In genomic region chr11:119091966-119092879, GRCh38 we compare ENCODE assay signal across 10 cellular contexts. TPM values are rescaled to one million over a fixed set of nuclear protein-coding genes. Genes with fewer than 3 reads are reported as not detected.
DNase-seq lines count a peak whose midpoint lies in the region; ATAC-seq and TF ChIP-seq lines count a peak whose summit lies in the region.
"Had no signal": no experiment of that assay in that cellular context is flagged by ENCODE, and none has a peak within 500 bp of the region (broad histone marks: within the 10 kb centered on the region; RNA-seq: fewer than 3 reads in every experiment).

No MANE protein-coding gene starts in this region.

- H3K27me3 Mint-ChIP-seq in effector memory CD8-positive, alpha-beta T cell: no peaks in the 10 kb centered on the region
- H3K27me3 Mint-ChIP-seq in CD8-positive, alpha-beta T cell (ENCODE audit: low read depth): no peaks in the 10 kb centered on the region

- POLR2A ChIA-PET in CD8-positive, alpha-beta T cell (lab: Charles Lee): interaction anchor here (0.9 to 1.1 kb wide), 2 partner anchors 11 to 14 kb away, joined by 3 read pairs; no protein-coding TSS in a partner anchor

- CTCF ChIA-PET in CD8-positive, alpha-beta T cell (lab: Charles Lee): interaction anchor here (1.0 kb wide), 1 partner anchor 104 kb away, joined by 3 read pairs; no protein-coding TSS in a partner anchor

- H3K27ac Mint-ChIP-seq in effector memory CD8-positive, alpha-beta T cell: peak overlapping the region in 1 of 2 donors; percentile 35
- H3K27ac Mint-ChIP-seq in CD8-positive, alpha-beta T cell: no peak overlapping the region

- H3K4me3 Mint-ChIP-seq in effector memory CD8-positive, alpha-beta T cell: peak overlapping the region in 1 of 2 donors; percentile 44
- H3K4me3 Mint-ChIP-seq in CD8-positive, alpha-beta T cell: no peak overlapping the region

- peaks cover 31 to 41% of the 10 kb centered on the region in 2 donors for H3K4me1 Mint-ChIP-seq in effector memory CD8-positive, alpha-beta T cell (ENCODE audit: low read depth in 2 of 2)
- H3K4me1 Mint-ChIP-seq in CD8-positive, alpha-beta T cell (ENCODE audit: low read depth): peaks cover 28% of the 10 kb centered on the region

- peaks cover 43% of the 10 kb centered on the region for H3K36me3 Mint-ChIP-seq in effector memory CD8-positive, alpha-beta T cell (ENCODE audit: insufficient read depth)
- peaks cover 24% of the 10 kb centered on the region for H3K36me3 Mint-ChIP-seq in CD8-positive, alpha-beta T cell

- no peaks in the 10 kb centered on the region for H3K36me3 ChIP-seq in neutrophil
- peaks cover 3% of the 10 kb centered on the region for H3K36me3 ChIP-seq in CD8-positive, alpha-beta T cell (ENCODE audit: insufficient read depth, low read length)

- no peaks in the 10 kb centered on the region for H3K27me3 ChIP-seq in neutrophil
- no peaks in the 10 kb centered on the region for H3K27me3 ChIP-seq in CD8-positive, alpha-beta T cell (ENCODE audit: insufficient read depth, low read length)
- H3K27me3 ChIP-seq: heart left ventricle had no signal

- DNase-seq in NCI-H82 (lab: John Stamatoyannopoulos, UW) (peak; percentile 50), NCI-H82 treated with DMSO at 0.1 percent for 48 hours (lab: John Stamatoyannopoulos, UW; ENCODE audit: unreplicated experiment) (no peak), M059J (ENCODE audit: low read depth) (peak; percentile 44), astrocyte of the hippocampus (ENCODE audit: low read depth, low spot score) (peak; percentile 9), cerebellar cortex (ENCODE audit: low spot score) (no peak)
- DNase-seq in effector memory CD8-positive, alpha-beta T cell: no peak
- no peak for DNase-seq in CD8-positive, alpha-beta T cell
- DNase-seq: heart left ventricle had no signal

- TF ChIP-seq CTCF in neutrophil (IDR thresholded peaks at IDR 0.05): no peak
- no peak for TF ChIP-seq CTCF in CD8-positive, alpha-beta T cell (IDR thresholded peaks at IDR 0.05)

- H3K9me3 ChIP-seq in neutrophil: no peaks in the 10 kb centered on the region
- H3K9me3 ChIP-seq in CD8-positive, alpha-beta T cell (ENCODE audit: low read length): no peaks in the 10 kb centered on the region
- H3K9me3 ChIP-seq: heart left ventricle had no signal

- peak overlapping the region; percentile 70 for H3K27ac ChIP-seq in neutrophil
- no peak overlapping the region for H3K27ac ChIP-seq in CD8-positive, alpha-beta T cell (ENCODE audit: low read depth, low read length)

- H3K9me3 Mint-ChIP-seq in effector memory CD8-positive, alpha-beta T cell: no peaks in the 10 kb centered on the region
- H3K9me3 Mint-ChIP-seq in CD8-positive, alpha-beta T cell: no peaks in the 10 kb centered on the region

- H3K4me3 ChIP-seq in neutrophil (ENCODE audit: low read depth in 1 of 2, low read length in 1 of 2): no peak overlapping the region
- no peak overlapping the region for H3K4me3 ChIP-seq in CD8-positive, alpha-beta T cell (ENCODE audit: low read depth, low read length)

- intact Hi-C loops in CD8-positive, alpha-beta T cell (cut with DNase I, micrococcal nuclease): no loop called here

- ATAC-seq in effector memory CD8-positive, alpha-beta T cell (replicated peaks): no peak
- ATAC-seq in CD8-positive, alpha-beta T cell: no peak
- ATAC-seq: activated CD4-positive, CD25-positive, alpha-beta regulatory T cell treated with anti-CD3 and anti-CD28 coated beads, Interleukin-2, amount 50 U/mL, for 24 hours; heart left ventricle had no signal

- peaks cover 67 to 69% of the 10 kb centered on the region in 2 experiments for H3K4me1 ChIP-seq in neutrophil (ENCODE audit: control insufficient read depth in 1 of 2, insufficient read depth in 1 of 2, low read depth in 1 of 2, low read length in 1 of 2)
- peaks cover 22% of the 10 kb centered on the region for H3K4me1 ChIP-seq in CD8-positive, alpha-beta T cell (ENCODE audit: insufficient read depth, low read length)

RNA-seq across cellular contexts. Expression of gene HMBS, which starts 7.5 kb away (rescaled TPM):
- total RNA-seq in M059J (2014; rRNA removed; shearing (Covaris generic)): 17.2 and 18.5 TPM in 2 replicates
- 1 to 10 TPM; 5.4 to 6.4 TPM for total RNA-seq in CD8-positive, alpha-beta T cell

RNA-seq across cellular contexts. Expression of gene DPAGT1, which starts 9.4 kb away (rescaled TPM):
- 42.1 and 50.9 TPM in 2 replicates for total RNA-seq in M059J (2014; rRNA removed; shearing (Covaris generic))
- total RNA-seq in CD8-positive, alpha-beta T cell: 1 to 10 TPM; 9.4 to 9.9 TPM

RNA-seq across cellular contexts. Expression of gene C2CD2L, which starts 14.9 kb away (rescaled TPM):
- 7.1 and 10.3 TPM in 2 replicates for total RNA-seq in M059J (2014; rRNA removed; shearing (Covaris generic))
- 10 to 100 TPM; 13.4 to 15.0 TPM for total RNA-seq in CD8-positive, alpha-beta T cell

RNA-seq across cellular contexts. Expression of gene VPS11, which starts 24.6 kb away (rescaled TPM):
- total RNA-seq in M059J (2014; rRNA removed; shearing (Covaris generic)): 18.9 and 20.9 TPM in 2 replicates
- total RNA-seq in CD8-positive, alpha-beta T cell: 100 to 1,000 TPM in 1 of 2 experiments, 10 to 100 TPM in 1; 91.0 to 109 TPM

RNA-seq across cellular contexts. Expression of gene HINFP, which starts 29.2 kb away (rescaled TPM):
- 10.8 and 20.1 TPM in 2 replicates for total RNA-seq in M059J (2014; rRNA removed; shearing (Covaris generic))
- total RNA-seq in CD8-positive, alpha-beta T cell: 10 to 100 TPM; 17.0 to 19.5 TPM

Comparison
In these comparisons a context has a peak if more than half of its experiments do, and no peak if none do; other contexts are left out.
1. DNase-seq: peak in NCI-H82 (single experiment), M059J (single experiment) and astrocyte of the hippocampus (single experiment); none in NCI-H82 treated with DMSO at 0.1 percent for 48 hours (single experiment), effector memory CD8-positive, alpha-beta T cell (0 of 3), cerebellar cortex (single experiment) and CD8-positive, alpha-beta T cell (0 of 7).